Comparison of ENCODE assay signal across 8 cellular contexts in the genomic region with DNA sequence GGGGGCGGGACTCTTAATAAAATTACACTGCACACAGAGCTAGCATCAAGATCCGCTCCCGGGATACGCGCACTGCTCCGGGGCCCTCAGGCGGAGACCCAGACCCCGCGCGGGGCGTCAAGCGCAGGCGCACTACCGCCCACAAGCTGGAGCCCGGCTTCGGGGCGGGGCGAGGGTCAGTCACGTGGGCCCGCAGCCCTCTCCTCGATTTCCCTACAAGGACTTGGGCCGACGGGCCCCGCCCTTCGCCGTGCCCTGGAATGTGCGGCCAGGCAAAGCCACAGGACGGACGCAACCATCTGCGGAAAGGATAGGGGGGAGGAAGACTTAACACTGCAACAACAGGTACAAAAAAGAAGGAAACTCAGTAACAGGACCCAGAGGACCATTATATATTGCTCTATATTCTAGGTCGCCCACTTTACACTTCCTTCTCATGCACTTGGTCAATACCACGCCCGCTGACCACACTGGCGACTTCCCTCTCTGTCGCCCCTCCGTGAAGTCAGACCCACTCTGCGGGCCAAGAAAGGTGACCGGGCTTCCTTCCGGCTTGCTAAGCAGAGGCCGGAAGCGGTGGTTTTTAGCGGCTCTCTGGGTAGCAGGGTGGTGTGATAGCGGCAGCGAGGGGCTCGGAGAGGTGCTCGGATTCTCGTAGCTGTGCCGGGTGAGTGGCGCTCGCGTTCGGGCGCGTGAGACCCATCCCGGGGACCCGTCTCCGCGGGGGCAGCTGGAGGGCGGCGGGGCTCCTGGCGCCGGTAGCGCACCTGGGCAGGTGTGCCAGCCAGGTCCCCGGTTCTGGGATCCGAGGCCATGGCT. TPM values are rescaled to one million over a fixed set of nuclear protein-coding genes. Genes with fewer than 3 reads are reported as not detected.
A peak's percentile ranks its signal among the peaks of the same experiment; 100 is the strongest.
DNase-seq lines count a peak whose midpoint lies in the region; ATAC-seq, FAIRE-seq and TF ChIP-seq lines count a peak whose summit lies in the region.

TSS of gene MYL12A (plus strand) at position 559 of the 819 bp plus-strand sequence. CDS start 5,447 bp downstream, outside the sequence.

- H3K27ac ChIP-seq in HepG2 (ENCODE audit: extremely low read length, insufficient read depth, low read length), result peak within 1 kb of the TSS; percentile 93

- H3K4me1 Mint-ChIP-seq in CD14-positive monocyte, result peaks cover 48% of the 10 kb centered on the region

- POLR2A ChIA-PET in HepG2 (lab: Yijun Ruan, JAX), result interaction anchor here (0.9 to 5.4 kb wide), 35 partner anchors 9 to 481 kb away, joined by 3 to 54 read pairs (median 6); partner anchors contain the start of genes MYL12B and MYOM1

- ATAC-seq in GM19397 (IDR thresholded peaks at IDR 0.05; ENCODE audit: unreplicated experiment) (peak; percentile 85), HG03571 (IDR thresholded peaks at IDR 0.05; ENCODE audit: unreplicated experiment) (peak; percentile 69), HepG2 (peak; percentile 88)

- no peaks in the 10 kb centered on the region for H3K27me3 Mint-ChIP-seq in CD14-positive monocyte (ENCODE audit: low read depth in 3 of 3)

- in situ Hi-C loops in HepG2 (cut with HindIII; ENCODE audit: extremely low pct_ligation_motif_present, low pct_unique_long_range_greater_than_20kb), result loop anchor here (5.0 kb wide), 2 partner anchors 95 to 315 kb away; no protein-coding TSS in a partner anchor

- peak within 1 kb of the TSS; percentile 92 to 94 (median 93) for H3K4me3 ChIP-seq in HepG2 (replicated peaks in 1 of 3; ENCODE audit: insufficient read depth in 1 of 3, low read depth in 2 of 3, low read length in 3 of 3)

- 0 out of 2 replicates have a peak, but pooled peaks have one; percentile 18 for TF ChIP-seq RAD21 in HepG2 (CRISPR knock-in tag; IDR thresholded peaks at IDR 0.05)

- peak within 1 kb of the TSS; percentile 96 for H3K4me2 ChIP-seq in HepG2 (ENCODE audit: low read depth, low read length)

- no TSS peak for BruUV-seq in HepG2 (replicated peaks; lab: Mats Ljungman, UMichigan)

- peak within 1 kb of the TSS; percentile 89 to 93 for H3K4me3 Mint-ChIP-seq in CD14-positive monocyte

- peaks cover 69% of the 10 kb centered on the region for H3K79me2 ChIP-seq in HepG2 (ENCODE audit: insufficient read depth, low read length)

- no peaks in the 10 kb centered on the region for H3K9me3 ChIP-seq in HepG2 (ENCODE audit: low read length)

- intact Hi-C loops in CD14-positive monocyte (cut with micrococcal nuclease) (loop anchor here (2.0 to 10.0 kb wide), 7 partner anchors 13 to 605 kb away; partner anchors contain the start of gene LPIN2 (in 1 of the 2)), HepG2 (cut with micrococcal nuclease; ENCODE audit: unreplicated experiment) (loop anchor here (1.0 to 5.0 kb wide), 6 partner anchors 15 to 315 kb away; partner anchors contain the start of genes LPIN2 and MYL12B)

- TF ChIP-seq CTCF in CD14-positive monocyte (IDR thresholded peaks at IDR 0.05) (no peak), HepG2 (CRISPR knock-in tag; IDR thresholded peaks at IDR 0.05) (peak; percentile 10; the same call in 1 of the 2 replicates)

- H3K27ac Mint-ChIP-seq in CD14-positive monocyte, result peak within 1 kb of the TSS; percentile 90 to 98 (median 97)

- peak within 1 kb of the TSS; percentile 94 for H3K9ac ChIP-seq in HepG2 (ENCODE audit: insufficient read depth, low read depth, low read length)

- H3K4me1 ChIP-seq in HepG2 (ENCODE audit: insufficient read depth, low read length), result peaks cover 57% of the 10 kb centered on the region

- H3K36me3 ChIP-seq in HepG2 (replicated peaks in 1 of 2; ENCODE audit: control insufficient read depth in 1 of 2, insufficient read depth in 2 of 2, low read length in 2 of 2), result no peaks in the 10 kb centered on the region; a peak in 1 of 5 replicates

- peak; percentile 94 for DNase-seq in CD14-positive monocyte (ENCODE audit: low spot score)
- DNase-seq in NCI-H82 (lab: John Stamatoyannopoulos, UW), result peak; percentile 98
- peak; percentile 98 for DNase-seq in activated CD4-positive, alpha-beta T cell treated with anti-CD3 and anti-CD28 coated beads, Interleukin-2, amount 50 U/mL, for 48 hours
- DNase-seq in dermis blood vessel endothelial cell, result peak; percentile 99
- DNase-seq in HepG2 (ENCODE audit: low spot score), result peak; percentile 96
- DNase-seq in stimulated activated CD4-positive, alpha-beta T cell treated with anti-CD3 and anti-CD28 coated beads, Interleukin-4, amount 100 ng/mL, for 1 hour, result peak; percentile 93

- CTCF ChIA-PET in HepG2 (lab: Yijun Ruan, JAX; ENCODE audit: low intra/inter-chr PET ratio, low total read pairs), result interaction anchor here (1.0 kb wide), 1 partner anchor 8 kb away, joined by 3 read pairs; no protein-coding TSS in a partner anchor

- FAIRE-seq in HepG2 (lab: Jason Lieb, UNC), result peak; percentile 77

- no peak within 1 kb of the TSS for H2AFZ ChIP-seq in HepG2 (ENCODE audit: low read length)

- TF ChIP-seq EP300 in HepG2 (IDR thresholded peaks at IDR 0.05; ENCODE audit: low read depth in 2 of 2, low read length in 2 of 2) (0 out of 4 replicates have a peak, but pooled peaks of 1 of the 2 experiments have one; percentile 12), HepG2 (CRISPR knock-in tag; IDR thresholded peaks at IDR 0.05; ENCODE audit: borderline replicate concordance) (no peak; the same call in 1 of the 2 replicates)

- peaks cover 3 to 14% of the 10 kb centered on the region in 2 donors for H3K36me3 Mint-ChIP-seq in CD14-positive monocyte

- no peaks in the 10 kb centered on the region; a peak in 2 of 5 replicates for H3K27me3 ChIP-seq in HepG2 (ENCODE audit: control insufficient read depth in 1 of 2, insufficient read depth in 2 of 2, low read length in 2 of 2)

- 2% methylated on average over 25 of the region's 65 CpGs for WGBS in HepG2 (ENCODE audit: low lambda C conversion rate)

- peaks cover 0 to 2% (median under 1%) of the 10 kb centered on the region in 7 donors for H3K9me3 Mint-ChIP-seq in CD14-positive monocyte

- peaks cover 13% of the 10 kb centered on the region; the same call in 1 of the 2 replicates for H4K20me1 ChIP-seq in HepG2 (ENCODE audit: insufficient read depth, low read length)

- peak; percentile 90 to 91 for TF ChIP-seq POLR2A in HepG2 (IDR thresholded peaks at IDR 0.05; ENCODE audit: insufficient read depth in 1 of 2, low read depth in 2 of 2, low read length in 2 of 2)

TF ChIP-seq in HepG2, 621 proteins besides CTCF, POLR2A, EP300 and RAD21 (continues in another document):
- TF ChIP-seq, protein P1, sequence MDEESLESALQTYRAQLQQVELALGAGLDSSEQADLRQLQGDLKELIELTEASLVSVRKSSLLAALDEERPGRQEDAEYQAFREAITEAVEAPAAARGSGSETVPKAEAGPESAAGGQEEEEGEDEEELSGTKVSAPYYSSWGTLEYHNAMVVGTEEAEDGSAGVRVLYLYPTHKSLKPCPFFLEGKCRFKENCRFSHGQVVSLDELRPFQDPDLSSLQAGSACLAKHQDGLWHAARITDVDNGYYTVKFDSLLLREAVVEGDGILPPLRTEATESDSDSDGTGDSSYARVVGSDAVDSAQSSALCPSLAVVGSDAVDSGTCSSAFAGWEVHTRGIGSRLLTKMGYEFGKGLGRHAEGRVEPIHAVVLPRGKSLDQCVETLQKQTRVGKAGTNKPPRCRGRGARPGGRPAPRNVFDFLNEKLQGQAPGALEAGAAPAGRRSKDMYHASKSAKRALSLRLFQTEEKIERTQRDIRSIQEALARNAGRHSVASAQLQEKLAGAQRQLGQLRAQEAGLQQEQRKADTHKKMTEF (CRISPR knock-in tag; IDR thresholded peaks at IDR 0.05), result no peak; the same call in 1 of the 2 replicates
- TF ChIP-seq ZNF850 (CRISPR knock-in tag; conservative IDR thresholded peaks at IDR 0.05) (no peak), SALL2 (CRISPR knock-in tag; IDR thresholded peaks at IDR 0.05) (peak; percentile 69; the same call in 1 of the 2 replicates), XRCC5 (optimal IDR thresholded peaks at IDR 0.05; ENCODE audit: low read length) (peak; percentile 74), CHD2 (IDR thresholded peaks at IDR 0.05; ENCODE audit: low read depth, low read length) (no peak), CENPX (CRISPR knock-in tag; IDR thresholded peaks at IDR 0.05) (no peak)
- TF ChIP-seq, protein P2, sequence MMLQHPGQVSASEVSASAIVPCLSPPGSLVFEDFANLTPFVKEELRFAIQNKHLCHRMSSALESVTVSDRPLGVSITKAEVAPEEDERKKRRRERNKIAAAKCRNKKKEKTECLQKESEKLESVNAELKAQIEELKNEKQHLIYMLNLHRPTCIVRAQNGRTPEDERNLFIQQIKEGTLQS (CRISPR knock-in tag; IDR thresholded peaks at IDR 0.05), result no peak
- TF ChIP-seq, protein P3, sequence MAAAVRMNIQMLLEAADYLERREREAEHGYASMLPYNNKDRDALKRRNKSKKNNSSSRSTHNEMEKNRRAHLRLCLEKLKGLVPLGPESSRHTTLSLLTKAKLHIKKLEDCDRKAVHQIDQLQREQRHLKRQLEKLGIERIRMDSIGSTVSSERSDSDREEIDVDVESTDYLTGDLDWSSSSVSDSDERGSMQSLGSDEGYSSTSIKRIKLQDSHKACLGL (CRISPR knock-in tag; IDR thresholded peaks at IDR 0.05), result peak; percentile 26; the same call in 1 of the 2 replicates

RNA-seq across cellular contexts. Expression of gene MYL12A, which starts in this region (rescaled TPM):
- polyA plus RNA-seq in CD14-positive monocyte (1,000 to 10,000 TPM; 1,139 to 1,360 TPM), HepG2 (2011; rRNA removed) (243 and 261 TPM in 2 replicates)
- total RNA-seq in dermis blood vessel endothelial cell (781 and 1,396 TPM in 2 replicates), HepG2 (2016; rRNA removed; fragmentation: Illumina TruSeq; extraction: Trizol) (277 and 357 TPM in 2 replicates)
- total RNA-seq in HepG2 (2016; cell fraction: cytosol; rRNA removed; fragmentation: Illumina TruSeq; extraction: Trizol; ENCODE audit: low read depth), result 95.1 and 97.4 TPM in 2 replicates
- total RNA-seq in HepG2 (2016; cell fraction: insoluble cytoplasmic fraction; rRNA removed; fragmentation: Illumina TruSeq; extraction: Trizol), result 277 and 377 TPM in 2 replicates
- 78.5 and 96.6 TPM in 2 replicates for total RNA-seq in HepG2 (2016; cell fraction: membrane; rRNA removed; fragmentation: Illumina TruSeq; extraction: Trizol)
- 143 and 145 TPM in 2 replicates for total RNA-seq in HepG2 (2016; cell fraction: nucleus; rRNA removed; fragmentation: Illumina TruSeq; extraction: Trizol)
- polyA plus RNA-seq in HepG2 (2011; cell fraction: cytosol; rRNA removed), result 156 and 261 TPM in 2 replicates
- polyA plus RNA-seq in HepG2 (2011; cell fraction: nucleus; rRNA removed), result 65.4 and 82.9 TPM in 2 replicates
- polyA plus RNA-seq in HepG2 (2012), result 263 and 319 TPM in 2 replicates
- 53.2 and 57.8 TPM in 2 replicates for polyA plus RNA-seq in HepG2 (2016; cell fraction: cytosol; fragmentation: Illumina TruSeq; extraction: Trizol; ENCODE audit: low read depth)
- 305 and 333 TPM in 2 replicates for polyA plus RNA-seq in HepG2 (2016; cell fraction: insoluble cytoplasmic fraction; fragmentation: Illumina TruSeq; extraction: Trizol; ENCODE audit: low read depth)
- polyA plus RNA-seq in HepG2 (2016; cell fraction: membrane; fragmentation: Illumina TruSeq; extraction: Trizol; ENCODE audit: low read depth), result 53.7 and 63.8 TPM in 2 replicates
- 156 and 160 TPM in 2 replicates for polyA plus RNA-seq in HepG2 (2016; cell fraction: nucleus; fragmentation: Illumina TruSeq; extraction: Trizol; ENCODE audit: insufficient read depth, low read depth)
- 91.9 and 99.7 TPM in 2 replicates for polyA minus RNA-seq in HepG2 (2011; rRNA and poly(A)+ RNA removed; ENCODE audit: low replicate concordance)
- 172 and 198 TPM in 2 replicates for polyA minus RNA-seq in HepG2 (2011; cell fraction: cytosol; rRNA and poly(A)+ RNA removed)
- polyA minus RNA-seq in HepG2 (2011; cell fraction: nucleus; rRNA and poly(A)+ RNA removed), result 130 and 202 TPM in 2 replicates

Comparison
In these comparisons a context has a peak if more than half of its experiments do, and no peak if none do; other contexts are left out.
1. Peak in every context shown above with its lines: DNase-seq, ATAC-seq, H3K4me3 ChIP-seq and H3K27ac ChIP-seq.